Comparison of ENCODE assay signal across 27 cellular contexts in the genomic region with DNA sequence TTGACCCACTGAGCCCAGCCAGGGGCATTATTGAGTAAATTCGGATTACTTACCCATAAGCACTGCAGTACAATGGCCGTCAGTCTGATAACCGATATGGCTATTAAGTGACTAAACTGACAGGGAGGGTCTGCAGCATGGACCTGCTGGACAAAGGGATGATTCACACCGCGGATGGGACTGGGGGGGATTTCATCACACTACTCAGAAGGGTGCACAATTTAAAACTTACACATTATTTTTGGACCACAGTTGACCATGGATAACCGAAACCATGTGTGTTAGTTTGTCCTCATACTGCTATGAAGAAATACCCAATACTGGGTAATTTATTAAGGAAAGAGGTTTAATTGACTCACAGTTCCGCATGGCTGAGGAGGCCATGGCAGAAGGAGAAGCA.
"Had no signal": no experiment of that assay in that cellular context is flagged by ENCODE, and none has a peak within 500 bp of the region (broad histone marks: within the 10 kb centered on the region; RNA-seq: fewer than 3 reads in every experiment).

No MANE protein-coding gene starts in this region.

- ATAC-seq: natural killer cell; right lobe of liver; stimulated activated memory B cell treated with anti-CD40 and anti-IgM and Interleukin-4, amounts not matched to agents 10 μg/mL and 1 μg/mL and 100 μg/mL, for 72 hours; stimulated activated naive CD8-positive, alpha-beta T cell treated with anti-CD3 and anti-CD28 coated beads, Interleukin-15, amount 100 ng/mL, for 72 hours had no signal

- H3K9me3 ChIP-seq: neutrophil, ovary, right lobe of liver had no signal

- DNase-seq: islet precursor cell; left ventricle myocardium inferior; mesendoderm; naive B cell; natural killer cell; nephron progenitor cell; occipital lobe; ovary; right lobe of liver; stimulated activated CD4-positive, alpha-beta T cell treated with anti-CD3 and anti-CD28 coated beads, Interleukin-1b, Interleukin-23, amount 100 ng/mL, for 48 hours; stimulated activated CD4-positive, alpha-beta T cell treated with anti-CD3 and anti-CD28 coated beads, Interleukin-2, amount 100 ng/mL, for 48 hours; stimulated activated CD4-positive, alpha-beta T cell treated with anti-CD3 and anti-CD28 coated beads, Interleukin-4, amount 100 ng/mL, for 4 hours; stimulated activated CD8-positive, alpha-beta memory T cell treated with anti-CD3 and anti-CD28 coated beads, Interleukin-4, amount 100 ng/mL, for 48 hours; stimulated activated naive CD4-positive, alpha-beta T cell treated with Interleukin-2 at 50 U/mL for 16 hours; stimulated activated naive CD8-positive, alpha-beta T cell treated with anti-CD3 and anti-CD28 coated beads, Interleukin-15, amount 100 ng/mL, for 72 hours; substantia nigra had no signal

- H3K4me1 Mint-ChIP-seq: naive B cell; nephron progenitor cell; neural progenitor cell; stimulated activated memory B cell treated with anti-CD40 and anti-IgM and Interleukin-4, amounts not matched to agents 10 μg/mL and 1 μg/mL and 100 μg/mL, for 72 hours had no signal

- H3K36me3 ChIP-seq: ovary had no signal

- H3K27ac Mint-ChIP-seq: mesothelial cell of epicardium; natural killer cell; nephron progenitor cell; neural progenitor cell; progenitor cell of endocrine pancreas; stimulated activated memory B cell treated with anti-CD40 and anti-IgM and Interleukin-4, amounts not matched to agents 10 μg/mL and 1 μg/mL and 100 μg/mL, for 72 hours; type B pancreatic cell had no signal

- H3K4me2 ChIP-seq: neural progenitor cell, smooth muscle cell had no signal

- H3K4me3 ChIP-seq: left ventricle myocardium inferior, lung, neural progenitor cell, ovary, right atrium auricular region, right lobe of liver, smooth muscle cell, tibial nerve, vagina had no signal

- H3K27ac ChIP-seq: left ventricle myocardium inferior, neural progenitor cell, neutrophil, ovary, right atrium auricular region, right lobe of liver, tibial nerve, vagina had no signal

- H3K4me3 Mint-ChIP-seq: mesothelial cell of epicardium; natural killer cell; nephron progenitor cell; neural progenitor cell; stimulated activated memory B cell treated with anti-CD40 and anti-IgM and Interleukin-4, amounts not matched to agents 10 μg/mL and 1 μg/mL and 100 μg/mL, for 72 hours; stimulated activated naive CD8-positive, alpha-beta T cell treated with anti-CD3 and anti-CD28 coated beads, Interleukin-15, amount 100 ng/mL, for 72 hours; type B pancreatic cell had no signal

- H3K9ac ChIP-seq: neural progenitor cell had no signal

- H3K27me3 ChIP-seq: neural progenitor cell, neutrophil, ovary, right atrium auricular region, right lobe of liver, tibial nerve, vagina had no signal

- H3K4me1 ChIP-seq: neural progenitor cell, right lobe of liver, tibial nerve, vagina had no signal

- H3K27me3 Mint-ChIP-seq: naive B cell; progenitor cell of endocrine pancreas; stimulated activated memory B cell treated with anti-CD40 and anti-IgM and Interleukin-4, amounts not matched to agents 10 μg/mL and 1 μg/mL and 100 μg/mL, for 72 hours; stimulated activated naive CD8-positive, alpha-beta T cell treated with anti-CD3 and anti-CD28 coated beads, Interleukin-15, amount 100 ng/mL, for 72 hours; type B pancreatic cell had no signal
